1 cellular context compared by ENCODE assay signal in the genomic region with DNA sequence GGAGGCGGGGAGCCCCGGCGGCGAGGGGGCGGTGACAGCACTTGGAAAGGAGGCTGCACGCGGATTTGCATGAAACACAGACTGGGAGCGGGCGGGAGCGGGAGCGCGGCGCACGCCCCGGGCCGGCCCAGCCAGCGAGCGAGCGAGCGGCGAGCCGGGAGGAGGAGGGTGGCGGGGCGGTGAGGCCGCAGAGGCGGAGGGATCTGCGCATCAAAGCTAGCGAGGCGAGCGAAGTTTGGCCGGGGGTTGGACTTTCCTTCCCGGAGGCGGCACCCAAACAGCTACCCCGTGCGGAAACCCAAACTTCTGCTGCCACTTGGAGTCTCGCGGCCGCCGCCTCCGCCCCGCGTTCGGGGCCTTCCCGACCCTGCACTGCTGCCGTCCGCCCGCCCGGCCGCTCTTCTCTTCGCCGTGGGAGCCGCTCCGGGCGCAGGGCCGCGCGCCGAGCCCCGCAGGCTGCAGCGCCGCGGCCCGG.
TF ChIP-seq lines count a peak whose summit lies in the region.

A gene (plus strand): TSS at position 72 of the 475 bp plus-strand sequence. CDS start 553 bp downstream, outside the sequence.

TF ChIP-seq in GM12878, 131 proteins besides CTCF, POLR2A, EP300 and RAD21 (continued from another document):
- no peak for TF ChIP-seq ZNF217 (IDR thresholded peaks at IDR 0.05)
- TF ChIP-seq ZZZ3 (IDR thresholded peaks at IDR 0.05; ENCODE audit: control insufficient read depth, insufficient read length, low read depth): no peak
- no peak for TF ChIP-seq ASH2L (IDR thresholded peaks at IDR 0.05; ENCODE audit: borderline replicate concordance, low read depth)
- no peak for TF ChIP-seq STAT1 (conservative IDR thresholded peaks at IDR 0.05)
- TF ChIP-seq, protein P1, sequence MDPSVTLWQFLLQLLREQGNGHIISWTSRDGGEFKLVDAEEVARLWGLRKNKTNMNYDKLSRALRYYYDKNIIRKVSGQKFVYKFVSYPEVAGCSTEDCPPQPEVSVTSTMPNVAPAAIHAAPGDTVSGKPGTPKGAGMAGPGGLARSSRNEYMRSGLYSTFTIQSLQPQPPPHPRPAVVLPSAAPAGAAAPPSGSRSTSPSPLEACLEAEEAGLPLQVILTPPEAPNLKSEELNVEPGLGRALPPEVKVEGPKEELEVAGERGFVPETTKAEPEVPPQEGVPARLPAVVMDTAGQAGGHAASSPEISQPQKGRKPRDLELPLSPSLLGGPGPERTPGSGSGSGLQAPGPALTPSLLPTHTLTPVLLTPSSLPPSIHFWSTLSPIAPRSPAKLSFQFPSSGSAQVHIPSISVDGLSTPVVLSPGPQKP (IDR thresholded peaks at IDR 0.05; ENCODE audit: low read depth, low read length): no peak
- TF ChIP-seq YY1 (IDR thresholded peaks at IDR 0.05; ENCODE audit: low read depth, low read length): 0 out of 2 replicates have a peak, but pooled peaks have one; percentile 12
- TF ChIP-seq ZNF274 (IDR thresholded peaks at IDR 0.05; ENCODE audit: insufficient read depth, insufficient read length): no peak
- TF ChIP-seq MEF2B (IDR thresholded peaks at IDR 0.05; ENCODE audit: partially characterized antibody, poor library complexity, severe bottlenecking): no peak
- TF ChIP-seq HDAC2 (IDR thresholded peaks at IDR 0.05): no peak
- TF ChIP-seq SMARCA5 (IDR thresholded peaks at IDR 0.05): no peak
- TF ChIP-seq LARP7 (IDR thresholded peaks at IDR 0.05): peak; percentile 50
- no peak for TF ChIP-seq IKZF2 (IDR thresholded peaks at IDR 0.05)
- no peak for TF ChIP-seq RCOR1 (conservative IDR thresholded peaks at IDR 0.05; ENCODE audit: low read depth, low read length)
- TF ChIP-seq, protein P2, sequence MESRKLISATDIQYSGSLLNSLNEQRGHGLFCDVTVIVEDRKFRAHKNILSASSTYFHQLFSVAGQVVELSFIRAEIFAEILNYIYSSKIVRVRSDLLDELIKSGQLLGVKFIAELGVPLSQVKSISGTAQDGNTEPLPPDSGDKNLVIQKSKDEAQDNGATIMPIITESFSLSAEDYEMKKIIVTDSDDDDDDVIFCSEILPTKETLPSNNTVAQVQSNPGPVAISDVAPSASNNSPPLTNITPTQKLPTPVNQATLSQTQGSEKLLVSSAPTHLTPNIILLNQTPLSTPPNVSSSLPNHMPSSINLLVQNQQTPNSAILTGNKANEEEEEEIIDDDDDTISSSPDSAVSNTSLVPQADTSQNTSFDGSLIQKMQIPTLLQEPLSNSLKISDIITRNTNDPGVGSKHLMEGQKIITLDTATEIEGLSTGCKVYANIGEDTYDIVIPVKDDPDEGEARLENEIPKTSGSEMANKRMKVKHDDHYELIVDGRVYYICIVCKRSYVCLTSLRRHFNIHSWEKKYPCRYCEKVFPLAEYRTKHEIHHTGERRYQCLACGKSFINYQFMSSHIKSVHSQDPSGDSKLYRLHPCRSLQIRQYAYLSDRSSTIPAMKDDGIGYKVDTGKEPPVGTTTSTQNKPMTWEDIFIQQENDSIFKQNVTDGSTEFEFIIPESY (IDR thresholded peaks at IDR 0.05): no peak
- TF ChIP-seq, protein P3, sequence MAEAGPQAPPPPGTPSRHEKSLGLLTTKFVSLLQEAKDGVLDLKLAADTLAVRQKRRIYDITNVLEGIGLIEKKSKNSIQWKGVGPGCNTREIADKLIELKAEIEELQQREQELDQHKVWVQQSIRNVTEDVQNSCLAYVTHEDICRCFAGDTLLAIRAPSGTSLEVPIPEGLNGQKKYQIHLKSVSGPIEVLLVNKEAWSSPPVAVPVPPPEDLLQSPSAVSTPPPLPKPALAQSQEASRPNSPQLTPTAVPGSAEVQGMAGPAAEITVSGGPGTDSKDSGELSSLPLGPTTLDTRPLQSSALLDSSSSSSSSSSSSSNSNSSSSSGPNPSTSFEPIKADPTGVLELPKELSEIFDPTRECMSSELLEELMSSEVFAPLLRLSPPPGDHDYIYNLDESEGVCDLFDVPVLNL (IDR thresholded peaks at IDR 0.05; ENCODE audit: low read depth, low read length): no peak
